8 cellular contexts compared by ENCODE assay signal in the genomic region with DNA sequence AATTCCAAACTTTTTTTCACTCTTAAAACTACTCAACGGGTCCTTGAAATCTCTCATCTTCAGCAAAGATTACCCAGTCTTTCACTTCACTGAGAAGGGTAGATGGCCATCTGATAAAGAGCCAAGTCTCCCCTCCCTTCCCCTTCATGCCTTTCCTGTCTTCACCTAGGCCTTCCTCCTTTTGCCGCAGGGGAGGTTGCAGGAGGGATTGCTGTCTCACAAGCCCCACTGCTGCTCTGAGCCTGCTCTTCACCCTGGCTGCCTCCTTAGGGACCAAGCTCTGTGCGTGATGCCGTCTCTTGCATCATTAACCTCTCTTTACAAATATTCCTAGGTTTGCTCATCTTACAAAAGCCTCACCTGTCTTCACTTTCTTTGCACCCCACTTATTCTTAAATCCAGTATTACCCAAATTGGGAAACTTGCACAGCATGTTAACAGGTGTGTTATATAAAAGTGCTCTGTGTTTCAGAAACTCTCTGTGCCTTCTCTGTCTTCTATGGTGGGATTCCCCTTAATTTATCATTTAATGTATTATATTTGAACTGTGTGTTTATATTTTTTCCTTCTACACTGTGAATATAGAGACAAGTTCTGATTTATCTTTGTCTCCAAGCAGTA. TPM values are rescaled to one million over a fixed set of nuclear protein-coding genes. Genes with fewer than 3 reads are reported as not detected.
DNase-seq lines count a peak whose midpoint lies in the region; ATAC-seq lines count a peak whose summit lies in the region.

No MANE protein-coding gene starts in this region.

- H3K23ac ChIP-seq in mesenchymal stem cell (ENCODE audit: low read length in 2 of 2) = no peak overlapping the region

- H2BK120ac ChIP-seq in mesenchymal stem cell (ENCODE audit: low read depth, low read length) = no peak overlapping the region

- peak overlapping the region in 1 of 2 experiments; percentile 0 for H3K18ac ChIP-seq in mesenchymal stem cell (ENCODE audit: low read depth in 1 of 2, low read length in 2 of 2)

- H2AK5ac ChIP-seq in mesenchymal stem cell (ENCODE audit: low read length, severe bottlenecking) = no peak overlapping the region

- no peak overlapping the region for H3K4me2 ChIP-seq in mesenchymal stem cell (ENCODE audit: low read length, poor library complexity, severe bottlenecking)

- H3K14ac ChIP-seq in mesenchymal stem cell (ENCODE audit: low read length in 2 of 2) = no peak overlapping the region

- H3K4me1 ChIP-seq in CD4-positive, CD25-positive, alpha-beta regulatory T cell (ENCODE audit: control insufficient read depth, insufficient read depth, low read length, poor library complexity, severe bottlenecking) = peaks cover 70% of the 10 kb centered on the region
- peaks cover 35% of the 10 kb centered on the region for H3K4me1 ChIP-seq in HAP-1
- H3K4me1 ChIP-seq in mesenchymal stem cell (ENCODE audit: control insufficient read depth, insufficient read depth, low read depth, low read length) = peaks cover 2% of the 10 kb centered on the region

- peak overlapping the region; percentile 65 for H3K4me3 ChIP-seq in CD4-positive, CD25-positive, alpha-beta regulatory T cell (ENCODE audit: low read depth, low read length)
- H3K4me3 ChIP-seq in HAP-1 (no peak overlapping the region), mesenchymal stem cell (ENCODE audit: insufficient read depth in 1 of 2, low read depth in 1 of 2, low read length in 2 of 2) (peak overlapping the region in 1 of 2 experiments; percentile 97)

- H3K4ac ChIP-seq in mesenchymal stem cell (ENCODE audit: low read depth in 1 of 2, low read length in 2 of 2) = no peak overlapping the region

- in situ Hi-C loops in HAP-1 (cut with MboI; ENCODE audit: low sequenced_read_pairs) = no loop called here

- WGBS in mesenchymal stem cell = 41% methylated on average over 3 of the region's 4 CpGs

- H3K36me3 Mint-ChIP-seq in CD4-positive, CD25-positive, alpha-beta regulatory T cell = peaks cover 15% of the 10 kb centered on the region
- H3K36me3 Mint-ChIP-seq in activated T-cell treated with anti-CD3 and anti-CD28 coated beads, Interleukin-2, amount 50 U/mL, for 72 hours (ENCODE audit: insufficient read depth in 2 of 2) = peaks cover 11 to 28% of the 10 kb centered on the region in 2 donors

- peak overlapping the region; percentile 99 for H3K9ac ChIP-seq in mesenchymal stem cell (ENCODE audit: low read length)

- no peak overlapping the region for H2BK12ac ChIP-seq in mesenchymal stem cell (ENCODE audit: low read length in 2 of 2)

- H3K9me3 Mint-ChIP-seq in CD4-positive, CD25-positive, alpha-beta regulatory T cell = no peaks in the 10 kb centered on the region
- no peaks in the 10 kb centered on the region for H3K9me3 Mint-ChIP-seq in activated T-cell treated with anti-CD3 and anti-CD28 coated beads, Interleukin-2, amount 50 U/mL, for 72 hours

- H3K4me1 Mint-ChIP-seq in CD4-positive, CD25-positive, alpha-beta regulatory T cell = peaks cover 39 to 81% (median 56%) of the 10 kb centered on the region in 4 donors
- peaks cover 77% of the 10 kb centered on the region for H3K4me1 Mint-ChIP-seq in activated T-cell treated with anti-CD3 and anti-CD28 coated beads, Interleukin-2, amount 50 U/mL, for 72 hours (ENCODE audit: low read depth)

- no peak overlapping the region for H2AFZ ChIP-seq in mesenchymal stem cell (ENCODE audit: low read depth, low read length)

- peak overlapping the region; percentile 41 for H3K27ac ChIP-seq in CD4-positive, CD25-positive, alpha-beta regulatory T cell (ENCODE audit: insufficient read depth, low read length, poor library complexity, severe bottlenecking)
- no peak overlapping the region for H3K27ac ChIP-seq in mesenchymal stem cell (ENCODE audit: low read length, poor library complexity, severe bottlenecking)

- H4K8ac ChIP-seq in mesenchymal stem cell (ENCODE audit: low read length) = no peak overlapping the region

- H3K27ac Mint-ChIP-seq in CD4-positive, CD25-positive, alpha-beta regulatory T cell = peak overlapping the region; percentile 60 to 97 (median 96)
- H3K27ac Mint-ChIP-seq in activated T-cell treated with anti-CD3 and anti-CD28 coated beads, Interleukin-2, amount 50 U/mL, for 72 hours = peak overlapping the region; percentile 91

- no peaks in the 10 kb centered on the region for H3K9me3 ChIP-seq in CD4-positive, CD25-positive, alpha-beta regulatory T cell (ENCODE audit: control insufficient read depth in 2 of 2, low read length in 2 of 2)
- no peaks in the 10 kb centered on the region for H3K9me3 ChIP-seq in HAP-1
- no peaks in the 10 kb centered on the region for H3K9me3 ChIP-seq in mesenchymal stem cell (ENCODE audit: control insufficient read depth, low read length)

- no peaks in the 10 kb centered on the region for H3K27me3 ChIP-seq in CD4-positive, CD25-positive, alpha-beta regulatory T cell (ENCODE audit: control insufficient read depth, insufficient read depth, low read length)
- H3K27me3 ChIP-seq in HAP-1 (ENCODE audit: low read depth) (no peaks in the 10 kb centered on the region), mesenchymal stem cell (ENCODE audit: control insufficient read depth in 1 of 2, insufficient read depth in 1 of 2, low read length in 2 of 2) (no peaks in the 10 kb centered on the region)

- H3K4me3 Mint-ChIP-seq in CD4-positive, CD25-positive, alpha-beta regulatory T cell = peak overlapping the region; percentile 87 to 95 (median 90)
- peak overlapping the region; percentile 84 to 96 for H3K4me3 Mint-ChIP-seq in activated T-cell treated with anti-CD3 and anti-CD28 coated beads, Interleukin-2, amount 50 U/mL, for 72 hours

- H4K91ac ChIP-seq in mesenchymal stem cell (ENCODE audit: low read length) = no peak overlapping the region

- ATAC-seq in CD4-positive, CD25-positive, alpha-beta regulatory T cell (ENCODE audit: low read depth in 2 of 2) = no peak
- no peak for ATAC-seq in activated T-cell treated with anti-CD3 and anti-CD28 coated beads, Interleukin-2, amount 50 U/mL, for 72 hours (replicated peaks in 1 of 2)
- ATAC-seq in GM18502 (IDR thresholded peaks at IDR 0.05; ENCODE audit: poor library complexity, unreplicated experiment) = no peak

- H3K27me3 Mint-ChIP-seq in CD4-positive, CD25-positive, alpha-beta regulatory T cell = no peaks in the 10 kb centered on the region
- no peaks in the 10 kb centered on the region for H3K27me3 Mint-ChIP-seq in activated T-cell treated with anti-CD3 and anti-CD28 coated beads, Interleukin-2, amount 50 U/mL, for 72 hours (ENCODE audit: low read depth)

- H2BK5ac ChIP-seq in mesenchymal stem cell (ENCODE audit: low read depth, low read length, poor library complexity, severe bottlenecking) = no peak overlapping the region

- no peaks in the 10 kb centered on the region for H3K79me1 ChIP-seq in mesenchymal stem cell (replicated peaks; ENCODE audit: low read length, poor library complexity, severe bottlenecking)

- peaks cover 3% of the 10 kb centered on the region for H3K36me3 ChIP-seq in CD4-positive, CD25-positive, alpha-beta regulatory T cell (ENCODE audit: control insufficient read depth, insufficient read depth, low read length)
- H3K36me3 ChIP-seq in HAP-1 (replicated peaks) (peaks cover 15% of the 10 kb centered on the region), mesenchymal stem cell (ENCODE audit: control insufficient read depth in 1 of 2, insufficient read depth in 2 of 2, low read depth in 1 of 2, low read length in 2 of 2) (peaks cover 0 to 7% of the 10 kb centered on the region in 2 experiments)

- peak in 2 of 3 donors; percentile 1 to 46 for DNase-seq in CD4-positive, CD25-positive, alpha-beta regulatory T cell
- peak; percentile 56 to 79 for DNase-seq in HAP-1 (ENCODE audit: low spot score in 2 of 2)
- peak in 1 of 2 donors; percentile 10 for DNase-seq in activated T-cell treated with anti-CD3 and anti-CD28 coated beads, Interleukin-2, amount 50 U/mL, for 72 hours
- no peak for DNase-seq in mesenchymal stem cell
- no peak for DNase-seq in C1 segment of cervical spinal cord (lab: John Stamatoyannopoulos, UW)
- DNase-seq in AG08396 (ENCODE audit: low spot score) = no peak
- no peak for DNase-seq in HPDE6-E6E7 (ENCODE audit: extremely low spot score)

- no peak overlapping the region for H2BK15ac ChIP-seq in mesenchymal stem cell (ENCODE audit: low read depth, poor library complexity, severe bottlenecking)

RNA-seq across cellular contexts. Expression of gene ZFX, which starts 3.8 kb away (rescaled TPM):
- 104 TPM for total RNA-seq in CD4-positive, CD25-positive, alpha-beta regulatory T cell
- polyA plus RNA-seq in CD4-positive, CD25-positive, alpha-beta regulatory T cell = 10 to 100 TPM; 20.4 to 41.6 (median 38.8) TPM
- 10 to 100 TPM; 47.2 to 78.6 TPM for total RNA-seq in activated T-cell treated with anti-CD3 and anti-CD28 coated beads, Interleukin-2, amount 50 U/mL, for 72 hours
- 8.4 TPM for polyA plus RNA-seq in mesenchymal stem cell (2013, experiment 1 of 2)
- 8.1 TPM for polyA plus RNA-seq in mesenchymal stem cell (2013, experiment 2 of 2)

Comparison
In these comparisons a context has a peak if more than half of its experiments do, and no peak if none do; other contexts are left out.
1. DNase-seq: peak in CD4-positive, CD25-positive, alpha-beta regulatory T cell (2 of 3) and HAP-1 (2 of 2); none in mesenchymal stem cell (single experiment), C1 segment of cervical spinal cord (0 of 14), AG08396 (single experiment) and HPDE6-E6E7 (single experiment).